Comparison of ENCODE assay signal across 17 cellular contexts in genomic region chr10:36164556-36165504, GRCh38.
A peak's percentile ranks its signal among the peaks of the same experiment; 100 is the strongest.
DNase-seq lines count a peak whose midpoint lies in the region; ATAC-seq and TF ChIP-seq lines count a peak whose summit lies in the region.
"Had no signal": no experiment of that assay in that cellular context is flagged by ENCODE, and none has a peak within 500 bp of the region (broad histone marks: within the 10 kb centered on the region; RNA-seq: fewer than 3 reads in every experiment).

No MANE protein-coding gene starts in this region.

- TF ChIP-seq CTCF in right atrium auricular region (IDR thresholded peaks at IDR 0.05): no peak
- TF ChIP-seq CTCF in cardiac muscle cell (IDR thresholded peaks at IDR 0.05; ENCODE audit: low read depth, low read length): no peak
- no peak for TF ChIP-seq CTCF in left ventricle myocardium inferior (IDR thresholded peaks at IDR 0.05; ENCODE audit: borderline replicate concordance)

- no peak overlapping the region for H3K4ac ChIP-seq in mesenchymal stem cell (ENCODE audit: low read depth in 1 of 2, low read length in 2 of 2)

- no peak overlapping the region for H3K18ac ChIP-seq in mesenchymal stem cell (ENCODE audit: low read depth in 1 of 2, low read length in 2 of 2)

- H3K9me3 ChIP-seq in right atrium auricular region: no peaks in the 10 kb centered on the region
- no peaks in the 10 kb centered on the region for H3K9me3 ChIP-seq in cardiac muscle cell (ENCODE audit: low read depth)
- H3K9me3 ChIP-seq in left ventricle myocardium inferior (replicated peaks): peaks cover 3% of the 10 kb centered on the region
- H3K9me3 ChIP-seq in mesenchymal stem cell (ENCODE audit: control insufficient read depth, low read length): no peaks in the 10 kb centered on the region
- H3K9me3 ChIP-seq: A549 had no signal

- no peaks in the 10 kb centered on the region for H3K79me1 ChIP-seq in mesenchymal stem cell (replicated peaks; ENCODE audit: low read length, poor library complexity, severe bottlenecking)

- H3K23ac ChIP-seq in mesenchymal stem cell (ENCODE audit: low read length in 2 of 2): no peak overlapping the region

- H2AK5ac ChIP-seq in mesenchymal stem cell (ENCODE audit: low read length, severe bottlenecking): no peak overlapping the region

- H2BK15ac ChIP-seq in mesenchymal stem cell (ENCODE audit: low read depth, poor library complexity, severe bottlenecking): peak overlapping the region; percentile 48

- no peaks in the 10 kb centered on the region for H3K27me3 ChIP-seq in right atrium auricular region
- H3K27me3 ChIP-seq in cardiac muscle cell: no peaks in the 10 kb centered on the region
- H3K27me3 ChIP-seq in left ventricle myocardium inferior (ENCODE audit: low read depth): no peaks in the 10 kb centered on the region
- H3K27me3 ChIP-seq in mesenchymal stem cell (ENCODE audit: control insufficient read depth in 1 of 2, insufficient read depth in 1 of 2, low read length in 2 of 2): no peaks in the 10 kb centered on the region

- H3K4me1 ChIP-seq in right atrium auricular region: no peaks in the 10 kb centered on the region
- H3K4me1 ChIP-seq in cardiac muscle cell (ENCODE audit: low read depth): peaks cover 16% of the 10 kb centered on the region
- H3K4me1 ChIP-seq in left ventricle myocardium inferior: peaks cover 3% of the 10 kb centered on the region
- no peaks in the 10 kb centered on the region for H3K4me1 ChIP-seq in mesenchymal stem cell (ENCODE audit: control insufficient read depth, insufficient read depth, low read depth, low read length)
- H3K4me1 ChIP-seq: A549, HAP-1 had no signal

- H3K27ac ChIP-seq in right atrium auricular region (peak overlapping the region in 1 of 2 donors; percentile 48), cardiac muscle cell (peak overlapping the region; percentile 67), left ventricle myocardium inferior (replicated peaks) (peak overlapping the region; percentile 18), mesenchymal stem cell (ENCODE audit: low read length, poor library complexity, severe bottlenecking) (no peak overlapping the region)
- H3K27ac ChIP-seq: 22Rv1, A549, C4-2B had no signal

- H2BK12ac ChIP-seq in mesenchymal stem cell (ENCODE audit: low read length in 2 of 2): no peak overlapping the region

- ATAC-seq in Right ventricle myocardium inferior: peak; percentile 88
- no peak for ATAC-seq in GM21528 (IDR thresholded peaks at IDR 0.05; ENCODE audit: low FRiP score, unreplicated experiment)
- ATAC-seq: A549 had no signal

- DNase-seq in Right ventricle myocardium inferior (ENCODE audit: missing footprints) (no peak), right atrium auricular region (ENCODE audit: low spot score) (no peak), cardiac muscle cell (ENCODE audit: low read depth in 1 of 2, low spot score in 1 of 2) (peak in 1 of 2 donors; percentile 59), left ventricle myocardium inferior (no peak), mesenchymal stem cell (no peak), NCI-H2196 treated with DMSO at 0.1 percent for 48 hours (lab: John Stamatoyannopoulos, UW; ENCODE audit: unreplicated experiment) (no peak)
- DNase-seq in stimulated activated naive CD4-positive, alpha-beta T cell (lab: John Stamatoyannopoulos, UW): no peak
- DNase-seq: AML-193; CD4-positive, alpha-beta memory T cell; DMS153; DMS79; GDM1 had no signal

- 95% methylated on average over 4 of the region's 4 CpGs for WGBS in mesenchymal stem cell

- no peak overlapping the region for H2AFZ ChIP-seq in mesenchymal stem cell (ENCODE audit: low read depth, low read length)

- no peak overlapping the region for H3K9ac ChIP-seq in mesenchymal stem cell (ENCODE audit: low read length)

- no peak overlapping the region for H2BK120ac ChIP-seq in mesenchymal stem cell (ENCODE audit: low read depth, low read length)

- H4K8ac ChIP-seq in mesenchymal stem cell (ENCODE audit: low read length): no peak overlapping the region

- H3K4me3 ChIP-seq in right atrium auricular region (no peak overlapping the region), cardiac muscle cell (no peak overlapping the region), left ventricle myocardium inferior (no peak overlapping the region), mesenchymal stem cell (ENCODE audit: insufficient read depth in 1 of 2, low read depth in 1 of 2, low read length in 2 of 2) (no peak overlapping the region)
- H3K4me3 ChIP-seq: A549, HAP-1 had no signal

- H3K4me2 ChIP-seq in mesenchymal stem cell (ENCODE audit: low read length, poor library complexity, severe bottlenecking): no peak overlapping the region
- H3K4me2 ChIP-seq: A549 had no signal

- H3K36me3 ChIP-seq in right atrium auricular region (no peaks in the 10 kb centered on the region), cardiac muscle cell (no peaks in the 10 kb centered on the region), left ventricle myocardium inferior (no peaks in the 10 kb centered on the region), mesenchymal stem cell (ENCODE audit: control insufficient read depth in 1 of 2, insufficient read depth in 2 of 2, low read depth in 1 of 2, low read length in 2 of 2) (no peaks in the 10 kb centered on the region)
- H3K36me3 ChIP-seq: HAP-1 had no signal

- intact Hi-C loops in Right ventricle myocardium inferior (cut with DNase I) (loop anchor here (5.0 kb wide), 1 partner anchor 523 kb away; the partner anchor contains the start of gene FZD8), left ventricle myocardium inferior (cut with micrococcal nuclease) (no loop called here)

- no peak overlapping the region for H2BK5ac ChIP-seq in mesenchymal stem cell (ENCODE audit: low read depth, low read length, poor library complexity, severe bottlenecking)

- H4K91ac ChIP-seq in mesenchymal stem cell (ENCODE audit: low read length): no peak overlapping the region

- no peak overlapping the region for H3K14ac ChIP-seq in mesenchymal stem cell (ENCODE audit: low read length in 2 of 2)
